ENCODE assay signal across 19 cellular contexts in genomic region chr4:37324526-37324925, GRCh38.
DNase-seq lines count a peak whose midpoint lies in the region; FAIRE-seq and TF ChIP-seq lines count a peak whose summit lies in the region.
"Had no signal": no experiment of that assay in that cellular context is flagged by ENCODE, and none has a peak within 500 bp of the region (broad histone marks: within the 10 kb centered on the region; RNA-seq: fewer than 3 reads in every experiment).

No MANE protein-coding gene starts in this region.

- no peaks in the 10 kb centered on the region for H3K4me1 ChIP-seq in CD8-positive, alpha-beta memory T cell (ENCODE audit: insufficient read depth, low read length)
- H3K4me1 ChIP-seq: BLaER1 had no signal

- no peak for FAIRE-seq in urothelium cell line (lab: Jason Lieb, UNC)
- FAIRE-seq: G401.6, GM12891 had no signal

- POLR2A ChIA-PET in CD8-positive, alpha-beta memory T cell (lab: Charles Lee) = no interaction called here

- no peaks in the 10 kb centered on the region for H3K36me3 ChIP-seq in CD8-positive, alpha-beta memory T cell (ENCODE audit: insufficient read depth, low read length)
- H3K36me3 ChIP-seq: BLaER1 had no signal

- H3K27me3 Mint-ChIP-seq in CD8-positive, alpha-beta memory T cell = peaks cover 0 to 2% of the 10 kb centered on the region in 2 donors

- no peak overlapping the region for H3K4me3 Mint-ChIP-seq in CD8-positive, alpha-beta memory T cell
- H3K4me3 Mint-ChIP-seq: H9 had no signal

- CTCF ChIA-PET in CD8-positive, alpha-beta memory T cell (lab: Charles Lee) = no interaction called here

- H3K36me3 Mint-ChIP-seq in CD8-positive, alpha-beta memory T cell = no peaks in the 10 kb centered on the region

- no peak for TF ChIP-seq POLR2A in erythroblast (IDR thresholded peaks at IDR 0.05; ENCODE audit: low read length)

- no peaks in the 10 kb centered on the region for H3K4me1 Mint-ChIP-seq in CD8-positive, alpha-beta memory T cell

- DNase-seq in DMS 273 (lab: John Stamatoyannopoulos, UW; ENCODE audit: unreplicated experiment) (peak; percentile 27), DMS 273 treated with DMSO at 0.1 percent for 48 hours (lab: John Stamatoyannopoulos, UW) (no peak), COR-L47 (lab: John Stamatoyannopoulos, UW) (peak; percentile 68), SHP77 treated with DMSO at 0.1 percent for 48 hours (lab: John Stamatoyannopoulos, UW) (peak; percentile 25), midbrain (lab: John Stamatoyannopoulos, UW) (peak; percentile 65), urothelium cell line (ENCODE audit: low spot score) (no peak), erythroblast (lab: John Stamatoyannopoulos, UW) (no peak)
- no peak for DNase-seq in CD8-positive, alpha-beta memory T cell
- DNase-seq: DMS79 treated with DMSO at 0.1 percent for 48 hours, H9, MV-4-11, NCI-H146, NCI-H526 treated with DMSO at 0.1 percent for 48 hours, SK-N-SH, T-helper 1 cell had no signal

- H3K27ac Mint-ChIP-seq in CD8-positive, alpha-beta memory T cell = no peak overlapping the region
- H3K27ac Mint-ChIP-seq: H9 had no signal

- H3K9me3 ChIP-seq in CD8-positive, alpha-beta memory T cell (ENCODE audit: low read length) = no peaks in the 10 kb centered on the region
- H3K9me3 ChIP-seq: BLaER1, SK-N-SH had no signal

- no peak overlapping the region for H3K27ac ChIP-seq in CD8-positive, alpha-beta memory T cell (ENCODE audit: low read depth, low read length)
- H3K27ac ChIP-seq: 22Rv1, BLaER1 had no signal

- no peaks in the 10 kb centered on the region for H3K27me3 ChIP-seq in CD8-positive, alpha-beta memory T cell (ENCODE audit: insufficient read depth, low read length, poor library complexity, severe bottlenecking)
- H3K27me3 ChIP-seq: BLaER1 had no signal

- H3K4me3 ChIP-seq in CD8-positive, alpha-beta memory T cell (ENCODE audit: low read length) = no peak overlapping the region
- H3K4me3 ChIP-seq: BLaER1 had no signal

- peaks cover 0 to 7% (median 2%) of the 10 kb centered on the region in 5 donors for H3K9me3 Mint-ChIP-seq in CD8-positive, alpha-beta memory T cell

Comparison
In these comparisons a context has a peak if more than half of its experiments do, and no peak if none do; other contexts are left out.
1. DNase-seq: peak in DMS 273 (single experiment), COR-L47 (single experiment), SHP77 treated with DMSO at 0.1 percent for 48 hours (single experiment) and midbrain (single experiment); none in DMS 273 treated with DMSO at 0.1 percent for 48 hours (single experiment), urothelium cell line (single experiment), CD8-positive, alpha-beta memory T cell (0 of 5) and erythroblast (0 of 2).